Comparison of ENCODE assay signal across 1 cellular context in genomic region chr12:32702470-32702869, GRCh38.
TF ChIP-seq lines count a peak whose summit lies in the region.

No MANE protein-coding gene starts in this region.

TF ChIP-seq in WTC11, 78 proteins besides CTCF, POLR2A, EP300 and RAD21 (continued from another document):
- TF ChIP-seq ZNF219 (CRISPR knock-in tag; IDR thresholded peaks at IDR 0.05; ENCODE audit: borderline replicate concordance) = no peak
- TF ChIP-seq OVOL2 (CRISPR knock-in tag; IDR thresholded peaks at IDR 0.05; ENCODE audit: borderline replicate concordance) = no peak
- TF ChIP-seq SMAD3 (CRISPR knock-in tag; IDR thresholded peaks at IDR 0.05; ENCODE audit: borderline replicate concordance) = no peak
- TF ChIP-seq TEAD1 (CRISPR knock-in tag; IDR thresholded peaks at IDR 0.05) = no peak
- no peak for TF ChIP-seq PRDM15 (CRISPR knock-in tag; IDR thresholded peaks at IDR 0.05)
- no peak for TF ChIP-seq FOXP4 (CRISPR knock-in tag; IDR thresholded peaks at IDR 0.05)
